13 cellular contexts compared by ENCODE assay signal in genomic region chr6:109091314-109092009, GRCh38. TPM values are rescaled to one million over a fixed set of nuclear protein-coding genes. Genes with fewer than 3 reads are reported as not detected.
DNase-seq lines count a peak whose midpoint lies in the region; ATAC-seq and TF ChIP-seq lines count a peak whose summit lies in the region.
"Had no signal": no experiment of that assay in that cellular context is flagged by ENCODE, and none has a peak within 500 bp of the region (broad histone marks: within the 10 kb centered on the region; RNA-seq: fewer than 3 reads in every experiment).

No MANE protein-coding gene starts in this region.

- H3K4me1 Mint-ChIP-seq in chondrocyte (ENCODE audit: low read depth) (peaks cover 37% of the 10 kb centered on the region), nephron (peaks cover 66% of the 10 kb centered on the region)

- H3K36me3 ChIP-seq in BLaER1 treated with 17β-estradiol and CSF1 and Interleukin-3, amounts not matched to agents 10 nM and 100 nM, result peaks cover 0 to 5% (median 0%) of the 10 kb centered on the region in 11 experiments; a peak in 1 of 22 replicates
- H3K36me3 ChIP-seq in Loucy (ENCODE audit: insufficient read depth, low read length) (no peaks in the 10 kb centered on the region), upper lobe of left lung (no peaks in the 10 kb centered on the region)

- H3K9me3 Mint-ChIP-seq in chondrocyte (ENCODE audit: low read depth) (no peaks in the 10 kb centered on the region), nephron (no peaks in the 10 kb centered on the region)

- H3K4me2 ChIP-seq in BLaER1 treated with 17β-estradiol and CSF1 and Interleukin-3, amounts not matched to agents 10 nM and 100 nM, result peak overlapping the region; percentile 70 to 94 (median 87)
- peak overlapping the region; percentile 90 for H3K4me2 ChIP-seq in Loucy (ENCODE audit: low read depth, low read length, poor library complexity, severe bottlenecking)

- H4K20me1 ChIP-seq in BLaER1 treated with 17β-estradiol and CSF1 and Interleukin-3, amounts not matched to agents 10 nM and 100 nM, result peaks cover 0 to 23% (median 9%) of the 10 kb centered on the region in 11 experiments; a peak in 9 of 22 replicates
- peaks cover 34% of the 10 kb centered on the region for H4K20me1 ChIP-seq in Loucy (ENCODE audit: insufficient read depth, low read length, poor library complexity, severe bottlenecking)

- H2AFZ ChIP-seq in Loucy (ENCODE audit: low read length), result no peak overlapping the region

- WGBS in upper lobe of left lung, 2 donors, result 90 to 94% methylated on average over 5 of the region's 5 CpGs

- no peak for TF ChIP-seq EP300 in upper lobe of left lung (IDR thresholded peaks at IDR 0.05)

- no peak for TF ChIP-seq POLR2A in upper lobe of left lung (IDR thresholded peaks at IDR 0.05)

- peaks cover 71% of the 10 kb centered on the region for H3K79me2 ChIP-seq in Loucy (ENCODE audit: insufficient read depth, low read length)

- no peaks in the 10 kb centered on the region for H3K9me2 ChIP-seq in Loucy (replicated peaks; ENCODE audit: low read depth, low read length)

- no peak overlapping the region for H3K27ac ChIP-seq in BLaER1 treated with 17β-estradiol and CSF1 and Interleukin-3, amounts not matched to agents 10 nM and 100 nM
- no peak overlapping the region for H3K27ac ChIP-seq in upper lobe of left lung
- H3K27ac ChIP-seq: HL-60 had no signal

- no peaks in the 10 kb centered on the region for H3F3A ChIP-seq in Loucy (ENCODE audit: low read depth)

- ATAC-seq in HG03432 (IDR thresholded peaks at IDR 0.05; ENCODE audit: unreplicated experiment), result no peak
- no peak for ATAC-seq in upper lobe of left lung (ENCODE audit: low FRiP score in 2 of 2)
- ATAC-seq: esophagus mucosa, HCT116 had no signal

- H3K4me1 ChIP-seq in BLaER1 treated with 17β-estradiol and CSF1 and Interleukin-3, amounts not matched to agents 10 nM and 100 nM, result peaks cover 11 to 44% (median 30%) of the 10 kb centered on the region in 10 experiments
- H3K4me1 ChIP-seq in Loucy (ENCODE audit: insufficient read depth, low read length, poor library complexity, severe bottlenecking), result peaks cover 62% of the 10 kb centered on the region
- peaks cover 19 to 29% (median 27%) of the 10 kb centered on the region in 4 donors for H3K4me1 ChIP-seq in upper lobe of left lung

- peak overlapping the region in 2 of 11 experiments; percentile 95; a peak in 1 of 22 replicates for H3K9ac ChIP-seq in BLaER1 treated with 17β-estradiol and CSF1 and Interleukin-3, amounts not matched to agents 10 nM and 100 nM
- peak overlapping the region; percentile 94 for H3K9ac ChIP-seq in Loucy (ENCODE audit: low read depth, low read length, poor library complexity, severe bottlenecking)

- H3K36me3 Mint-ChIP-seq in chondrocyte (ENCODE audit: low read depth), result peaks cover 2% of the 10 kb centered on the region
- H3K36me3 Mint-ChIP-seq in nephron (ENCODE audit: low read depth), result peaks cover 4% of the 10 kb centered on the region

- H3K27ac Mint-ChIP-seq in chondrocyte (ENCODE audit: unreplicated experiment) (no peak overlapping the region), nephron (peak overlapping the region in 1 of 3 experiments; percentile 24)

- H3K9me3 ChIP-seq in BLaER1 treated with 17β-estradiol and CSF1 and Interleukin-3, amounts not matched to agents 10 nM and 100 nM (replicated peaks in 1 of 11), result no peaks in the 10 kb centered on the region
- no peaks in the 10 kb centered on the region for H3K9me3 ChIP-seq in Loucy (ENCODE audit: insufficient read depth, low read depth, low read length)
- no peaks in the 10 kb centered on the region for H3K9me3 ChIP-seq in upper lobe of left lung

- H3K4me3 ChIP-seq in BLaER1 treated with 17β-estradiol and CSF1 and Interleukin-3, amounts not matched to agents 10 nM and 100 nM, result peak overlapping the region in 6 of 10 experiments; percentile 74 to 87 (median 78); a peak in 11 of 20 replicates
- peak overlapping the region; percentile 91 for H3K4me3 ChIP-seq in Loucy (ENCODE audit: low read length, poor library complexity, severe bottlenecking)
- peak overlapping the region in 1 of 4 donors; percentile 61 for H3K4me3 ChIP-seq in upper lobe of left lung

- H3K27me3 ChIP-seq in BLaER1 treated with 17β-estradiol and CSF1 and Interleukin-3, amounts not matched to agents 10 nM and 100 nM, result no peaks in the 10 kb centered on the region
- H3K27me3 ChIP-seq in Loucy (ENCODE audit: insufficient read depth, low read length, poor library complexity, severe bottlenecking) (no peaks in the 10 kb centered on the region), upper lobe of left lung (no peaks in the 10 kb centered on the region)

- DNase-seq in chondrocyte (ENCODE audit: low spot score), result no peak
- no peak for DNase-seq in 8988T
- no peak for DNase-seq in upper lobe of left lung
- no peak for DNase-seq in effector CD4-positive, alpha-beta T cell
- DNase-seq: DMS79 treated with DMSO at 0.1 percent for 48 hours, NCI-H2227 treated with DMSO at 0.1 percent for 48 hours had no signal

- H3K4me3 Mint-ChIP-seq in chondrocyte (ENCODE audit: unreplicated experiment) (peak overlapping the region; percentile 78), nephron (peak overlapping the region; percentile 74 to 100 (median 81))

- H3K27me3 Mint-ChIP-seq in chondrocyte (ENCODE audit: low read depth) (no peaks in the 10 kb centered on the region), nephron (ENCODE audit: low read depth) (no peaks in the 10 kb centered on the region)

- TF ChIP-seq CTCF in Loucy (conservative IDR thresholded peaks at IDR 0.05; ENCODE audit: low read length) (no peak), chondrocyte (IDR thresholded peaks at IDR 0.05) (no peak), nephron (IDR thresholded peaks at IDR 0.05; ENCODE audit: unreplicated experiment in 3 of 3) (no peak), upper lobe of left lung (IDR thresholded peaks at IDR 0.05) (no peak)

RNA-seq across cellular contexts. Expression of gene SESN1, which starts 3.2 kb away (rescaled TPM):
- total RNA-seq in chondrocyte (9.2 to 12.2 TPM (median 9.5 TPM) in 3 replicates), upper lobe of left lung (10 to 100 TPM; 26.4 to 71.2 (median 31.3) TPM)

RNA-seq across cellular contexts. Expression of gene CEP57L1, which starts 3.8 kb away (rescaled TPM):
- 14.0 to 18.3 TPM (median 16.6 TPM) in 3 replicates for total RNA-seq in chondrocyte
- 10 to 100 TPM in 4 of 6 donors, 1 to 10 TPM in 2; 6.8 to 34.6 (median 12.8) TPM for total RNA-seq in upper lobe of left lung
